29 cellular contexts compared by ENCODE assay signal in genomic region chr2:216984937-216985336, GRCh38.
"Had no signal": no experiment of that assay in that cellular context is flagged by ENCODE, and none has a peak within 500 bp of the region (broad histone marks: within the 10 kb centered on the region; RNA-seq: fewer than 3 reads in every experiment).

No MANE protein-coding gene starts in this region.

- H3K4me3 Mint-ChIP-seq: activated CD4-positive, alpha-beta memory T cell treated with anti-CD3 and anti-CD28 coated beads for 36 hours; activated CD4-positive, alpha-beta T cell treated with anti-CD3 and anti-CD28 coated beads, Interleukin-2, amount 10 ng/mL, durations not matched to agents 24 days and 14 days; activated naive CD4-positive, alpha-beta T cell treated with anti-CD3 and anti-CD28 coated beads for 36 hours; activated naive CD8-positive, alpha-beta T cell treated with anti-CD3 and anti-CD28 coated beads for 36 hours; activated T-helper 1 cell treated with anti-CD3 and anti-CD28 coated beads, Interleukin-12 subunit alpha, Interleukin-12 subunit beta, Interleukin-2, Interleukin-4 antibody, amounts not matched to agents 30 ng/mL and 10 ng/mL and 1 ng/mL, durations not matched to agents 14 hours and 24 hours and 36 hours; mesothelial cell of epicardium; naive B cell; nephron progenitor cell; T-helper 17 cell; type B pancreatic cell had no signal

- H3K9me3 Mint-ChIP-seq: activated CD4-positive, alpha-beta memory T cell treated with anti-CD3 and anti-CD28 coated beads for 36 hours; activated naive CD8-positive, alpha-beta T cell treated with anti-CD3 and anti-CD28 coated beads for 36 hours; activated T-helper 1 cell treated with anti-CD3 and anti-CD28 coated beads, Interleukin-12 subunit alpha, Interleukin-12 subunit beta, Interleukin-2, Interleukin-4 antibody, amounts not matched to agents 30 ng/mL and 10 ng/mL and 1 ng/mL, durations not matched to agents 14 hours and 24 hours and 36 hours had no signal

- H3K36me3 Mint-ChIP-seq: activated CD4-positive, alpha-beta memory T cell treated with anti-CD3 and anti-CD28 coated beads for 36 hours; activated naive CD8-positive, alpha-beta T cell treated with anti-CD3 and anti-CD28 coated beads for 36 hours; naive B cell; type B pancreatic cell had no signal

- H3K9me3 ChIP-seq: pancreas, prostate gland, testis, uterus had no signal

- H3K27me3 ChIP-seq: pancreas, testis, uterus had no signal

- H3K27ac ChIP-seq: left ventricle myocardium inferior, pancreas, prostate gland, testis had no signal

- H3K36me3 ChIP-seq: left ventricle myocardium inferior, pancreas, prostate gland, uterus had no signal

- DNase-seq: activated CD4-positive, alpha-beta memory T cell treated with anti-CD3 and anti-CD28 coated beads for 36 hours; activated CD4-positive, alpha-beta T cell treated with anti-CD3 and anti-CD28 coated beads, Interleukin-2, amount 10 ng/mL, durations not matched to agents 24 days and 14 days; activated CD4-positive, CD25-positive, alpha-beta regulatory T cell treated with anti-CD3 and anti-CD28 coated beads, Interleukin-2, amount 50 U/mL, for 72 hours; activated CD8-positive, alpha-beta memory T cell treated with anti-CD3 and anti-CD28 coated beads, Interleukin-2, amount 50 U/mL, for 4 hours; activated effector memory CD4-positive, alpha-beta T cell treated with anti-CD3 and anti-CD28 coated beads, Interleukin-2, amount 50 U/mL, for 16 hours; activated naive CD4-positive, alpha-beta T cell treated with anti-CD3 and anti-CD28 coated beads for 36 hours; activated naive CD8-positive, alpha-beta T cell treated with anti-CD3 and anti-CD28 coated beads for 36 hours; activated T-cell treated with anti-CD3 and anti-CD28 coated beads, Interleukin-2, amount 50 U/mL, for 1 hour; amniotic stem cell; caudate nucleus; foreskin melanocyte; glutamatergic neuron; left ventricle myocardium inferior; mammary epithelial cell; naive B cell; pancreas; retina; stimulated activated CD4-positive, alpha-beta T cell treated with anti-CD3 and anti-CD28 coated beads, Interleukin-15, amount 100 ng/mL, for 24 hours; stimulated activated CD4-positive, alpha-beta T cell treated with anti-CD3 and anti-CD28 coated beads, Interleukin-2, amount 100 ng/mL, for 24 hours; stimulated activated naive CD4-positive, alpha-beta T cell; T-helper 17 cell; T1000; testis; uterus had no signal

- H3K4me1 ChIP-seq: pancreas, prostate gland, testis had no signal

- H3K27ac Mint-ChIP-seq: activated CD4-positive, alpha-beta memory T cell treated with anti-CD3 and anti-CD28 coated beads for 36 hours; activated CD4-positive, alpha-beta T cell treated with anti-CD3 and anti-CD28 coated beads, Interleukin-2, amount 10 ng/mL, durations not matched to agents 24 days and 14 days; activated naive CD4-positive, alpha-beta T cell treated with anti-CD3 and anti-CD28 coated beads for 36 hours; activated naive CD8-positive, alpha-beta T cell treated with anti-CD3 and anti-CD28 coated beads for 36 hours; activated T-helper 1 cell treated with anti-CD3 and anti-CD28 coated beads, Interleukin-12 subunit alpha, Interleukin-12 subunit beta, Interleukin-2, Interleukin-4 antibody, amounts not matched to agents 30 ng/mL and 10 ng/mL and 1 ng/mL, durations not matched to agents 14 hours and 24 hours and 36 hours; mesothelial cell of epicardium; naive B cell; T-helper 17 cell had no signal

- ATAC-seq: T-helper 17 cell had no signal

- H3K4me3 ChIP-seq: left ventricle myocardium inferior, pancreas, prostate gland, testis, uterus had no signal

- H3K4me1 Mint-ChIP-seq: activated CD4-positive, alpha-beta T cell treated with anti-CD3 and anti-CD28 coated beads, Interleukin-2, amount 10 ng/mL, durations not matched to agents 24 days and 14 days; activated naive CD8-positive, alpha-beta T cell treated with anti-CD3 and anti-CD28 coated beads for 36 hours; naive B cell; T-helper 17 cell had no signal
